In genomic region chr2:8003462-8004075, GRCh38 we compare ENCODE assay signal across 9 cellular contexts.
DNase-seq lines count a peak whose midpoint lies in the region; ATAC-seq, FAIRE-seq and TF ChIP-seq lines count a peak whose summit lies in the region.
"Had no signal": no experiment of that assay in that cellular context is flagged by ENCODE, and none has a peak within 500 bp of the region (broad histone marks: within the 10 kb centered on the region; RNA-seq: fewer than 3 reads in every experiment).

No MANE protein-coding gene starts in this region.

- H3K4me1 ChIP-seq in Loucy (ENCODE audit: insufficient read depth, low read length, poor library complexity, severe bottlenecking) (peaks cover 39% of the 10 kb centered on the region), GM12878 (ENCODE audit: control insufficient read depth, insufficient read depth, low read length) (peaks cover 4% of the 10 kb centered on the region; the same call in 1 of the 2 replicates)

- H3K4me2 ChIP-seq in Loucy (ENCODE audit: low read depth, low read length, poor library complexity, severe bottlenecking) (peak overlapping the region; percentile 13), GM12878 (ENCODE audit: control insufficient read depth, insufficient read depth) (no peak overlapping the region; the same call in 1 of the 2 replicates)

- H3K27ac Mint-ChIP-seq in type B pancreatic cell, result peak overlapping the region; percentile 87

- no peak for TF ChIP-seq RAD21 in GM12878 (IDR thresholded peaks at IDR 0.05; ENCODE audit: insufficient read depth, low read depth, low read length)

- H3K79me2 ChIP-seq in Loucy (ENCODE audit: insufficient read depth, low read length), result no peaks in the 10 kb centered on the region
- no peaks in the 10 kb centered on the region for H3K79me2 ChIP-seq in GM12878 (ENCODE audit: control insufficient read depth, insufficient read depth, low read length)

- DNase-seq in GM12878 (ENCODE audit: low read depth, low spot score) (no peak), lower leg skin (ENCODE audit: low spot score in 2 of 2) (peak; percentile 71 to 94), type B pancreatic cell (ENCODE audit: extremely low spot score, unreplicated experiment) (no peak), GOT3 (lab: John Stamatoyannopoulos, UW) (no peak)
- DNase-seq: activated effector memory CD4-positive, alpha-beta T cell treated with anti-CD3 and anti-CD28 coated beads, Interleukin-2, amount 50 U/mL, for 16 hours; hippocampal formation had no signal

- FAIRE-seq in GM12878 (lab: Jason Lieb, UNC), result no peak

- peak overlapping the region; percentile 36 for H3K27ac ChIP-seq in GM12878 (ENCODE audit: control insufficient read depth, insufficient read depth)

- CTCF ChIA-PET in GM12878 (lab: Yijun Ruan, JAX), result interaction anchor here (0.8 to 1.6 kb wide), 7 partner anchors 8 to 231 kb away, joined by 3 to 6 read pairs (median 3); no protein-coding TSS in a partner anchor

- peaks cover 47% of the 10 kb centered on the region for H3K4me1 Mint-ChIP-seq in type B pancreatic cell (ENCODE audit: unreplicated experiment)

- TF ChIP-seq CTCF in Loucy (conservative IDR thresholded peaks at IDR 0.05; ENCODE audit: low read length) (no peak), GM12878 (IDR thresholded peaks at IDR 0.05 in 2 of 3, conservative IDR thresholded peaks at IDR 0.05 in 1 of 3; ENCODE audit: control insufficient read depth in 2 of 3, extremely low read depth in 1 of 3, insufficient read depth in 1 of 3, low read depth in 3 of 3, low read length in 3 of 3) (no peak), lower leg skin (IDR thresholded peaks at IDR 0.05) (no peak), type B pancreatic cell (conservative IDR thresholded peaks at IDR 0.05) (no peak)

- H3K9me3 ChIP-seq in Loucy (ENCODE audit: insufficient read depth, low read depth, low read length), result no peaks in the 10 kb centered on the region
- H3K9me3 ChIP-seq in GM12878 (replicated peaks; ENCODE audit: control insufficient read depth, insufficient read depth, low read length), result no peaks in the 10 kb centered on the region; the same call in 1 of the 3 replicates

- H3K4me3 ChIP-seq in Loucy (ENCODE audit: low read length, poor library complexity, severe bottlenecking) (no peak overlapping the region), GM12878 (no peak overlapping the region), lower leg skin (ENCODE audit: low read depth, poor library complexity, severe bottlenecking) (no peak overlapping the region)

- H3K36me3 Mint-ChIP-seq in type B pancreatic cell, result no peaks in the 10 kb centered on the region

- H3K9me3 Mint-ChIP-seq in type B pancreatic cell, result peaks cover 15% of the 10 kb centered on the region

- TF ChIP-seq POLR2A in GM12878 (IDR thresholded peaks at IDR 0.05; ENCODE audit: low read depth, low read length) (no peak), lower leg skin (IDR thresholded peaks at IDR 0.05) (no peak)

- H3K9me2 ChIP-seq in Loucy (replicated peaks; ENCODE audit: low read depth, low read length), result no peaks in the 10 kb centered on the region

- intact Hi-C loops in GM12878 (cut with micrococcal nuclease; ENCODE audit: unreplicated experiment), result loop anchor here (1.0 to 10.0 kb wide), 10 partner anchors 177 to 799 kb away; partner anchors contain the start of gene ID2
- intact Hi-C loops in lower leg skin (cut with DNase I; ENCODE audit: low total_unique reads), result no loop called here

- H3K4me3 Mint-ChIP-seq in type B pancreatic cell, result peak overlapping the region; percentile 11

- no peak overlapping the region for H3K9ac ChIP-seq in Loucy (ENCODE audit: low read depth, low read length, poor library complexity, severe bottlenecking)
- no peak overlapping the region for H3K9ac ChIP-seq in GM12878 (ENCODE audit: control insufficient read depth, insufficient read depth, low read length)

- POLR2A ChIA-PET in GM12878 (lab: Charles Lee), result interaction anchor here (0.6 to 1.4 kb wide), 2 partner anchors 517 to 540 kb away, joined by 3 read pairs; no protein-coding TSS in a partner anchor

- H2AFZ ChIP-seq in Loucy (ENCODE audit: low read length) (no peak overlapping the region), GM12878 (ENCODE audit: control insufficient read depth, low read depth, low read length) (no peak overlapping the region)

- H4K20me1 ChIP-seq in Loucy (ENCODE audit: insufficient read depth, low read length, poor library complexity, severe bottlenecking) (no peaks in the 10 kb centered on the region), GM12878 (ENCODE audit: control insufficient read depth, insufficient read depth) (no peaks in the 10 kb centered on the region)

- no peaks in the 10 kb centered on the region for H3K27me3 Mint-ChIP-seq in type B pancreatic cell

- 56% methylated on average over 13 of the region's 13 CpGs for WGBS in GM12878 (ENCODE audit: insufficient coverage, insufficient replicate concordance, low lambda C conversion rate, missing lambda C conversion rate)
- 38 to 44% methylated on average over 13 of the region's 13 CpGs for WGBS in lower leg skin, 2 donors

- H3K36me3 ChIP-seq in Loucy (ENCODE audit: insufficient read depth, low read length) (no peaks in the 10 kb centered on the region), GM12878 (ENCODE audit: control insufficient read depth in 2 of 2, insufficient read depth in 2 of 2, low read length in 1 of 2) (no peaks in the 10 kb centered on the region)

- RAD21 ChIA-PET in GM12878 (lab: Charles Lee; ENCODE audit: unreplicated experiment), result interaction anchor here (0.8 to 2.1 kb wide), 7 partner anchors 13 to 403 kb away, joined by 3 to 13 read pairs (median 4); no protein-coding TSS in a partner anchor

- in situ Hi-C loops in GM12878 (cut with MboI), result loop anchor here (5.0 kb wide), 1 partner anchor 684 kb away; no protein-coding TSS in a partner anchor

- ATAC-seq in GM12878, result peak; percentile 3; the same call in 2 of the 3 replicates
- ATAC-seq in HG03159 (IDR thresholded peaks at IDR 0.05; ENCODE audit: unreplicated experiment), result no peak
- ATAC-seq in GM21576 (IDR thresholded peaks at IDR 0.05; ENCODE audit: unreplicated experiment), result no peak

- BruUV-seq in GM12878 (replicated peaks; lab: Mats Ljungman, UMichigan), result no TSS peak

- H3K27me3 ChIP-seq in Loucy (ENCODE audit: insufficient read depth, low read length, poor library complexity, severe bottlenecking), result no peaks in the 10 kb centered on the region
- H3K27me3 ChIP-seq in GM12878 (replicated peaks in 1 of 2; ENCODE audit: control insufficient read depth in 2 of 2, insufficient read depth in 2 of 2, low read length in 1 of 2), result no peaks in the 10 kb centered on the region

- H3F3A ChIP-seq in Loucy (ENCODE audit: low read depth), result no peaks in the 10 kb centered on the region

- TF ChIP-seq EP300 in GM12878 (IDR thresholded peaks at IDR 0.05; ENCODE audit: borderline replicate concordance in 1 of 2, control insufficient read depth in 1 of 2, low read depth in 2 of 2, low read length in 2 of 2), result no peak

- SMC1A ChIA-PET in GM12878 (lab: Charles Lee; ENCODE audit: uncharacterized antibody, unreplicated experiment), result interaction anchor here (0.6 to 2.9 kb wide), 25 partner anchors 8 to 576 kb away, joined by 3 to 12 read pairs (median 4); no protein-coding TSS in a partner anchor

TF ChIP-seq in GM12878, 131 proteins besides CTCF, POLR2A, EP300 and RAD21:
- TF ChIP-seq ZBTB33 (IDR thresholded peaks at IDR 0.05), result peak; percentile 66; the same call in 1 of the 2 replicates
- TF ChIP-seq TARDBP (IDR thresholded peaks at IDR 0.05; ENCODE audit: borderline replicate concordance), result no peak

Comparison
In these comparisons a context has a peak if more than half of its experiments do, and no peak if none do; other contexts are left out.
1. DNase-seq: peak in lower leg skin (2 of 2); none in GM12878 (single experiment), type B pancreatic cell (single experiment) and GOT3 (single experiment).